In the genomic region with DNA sequence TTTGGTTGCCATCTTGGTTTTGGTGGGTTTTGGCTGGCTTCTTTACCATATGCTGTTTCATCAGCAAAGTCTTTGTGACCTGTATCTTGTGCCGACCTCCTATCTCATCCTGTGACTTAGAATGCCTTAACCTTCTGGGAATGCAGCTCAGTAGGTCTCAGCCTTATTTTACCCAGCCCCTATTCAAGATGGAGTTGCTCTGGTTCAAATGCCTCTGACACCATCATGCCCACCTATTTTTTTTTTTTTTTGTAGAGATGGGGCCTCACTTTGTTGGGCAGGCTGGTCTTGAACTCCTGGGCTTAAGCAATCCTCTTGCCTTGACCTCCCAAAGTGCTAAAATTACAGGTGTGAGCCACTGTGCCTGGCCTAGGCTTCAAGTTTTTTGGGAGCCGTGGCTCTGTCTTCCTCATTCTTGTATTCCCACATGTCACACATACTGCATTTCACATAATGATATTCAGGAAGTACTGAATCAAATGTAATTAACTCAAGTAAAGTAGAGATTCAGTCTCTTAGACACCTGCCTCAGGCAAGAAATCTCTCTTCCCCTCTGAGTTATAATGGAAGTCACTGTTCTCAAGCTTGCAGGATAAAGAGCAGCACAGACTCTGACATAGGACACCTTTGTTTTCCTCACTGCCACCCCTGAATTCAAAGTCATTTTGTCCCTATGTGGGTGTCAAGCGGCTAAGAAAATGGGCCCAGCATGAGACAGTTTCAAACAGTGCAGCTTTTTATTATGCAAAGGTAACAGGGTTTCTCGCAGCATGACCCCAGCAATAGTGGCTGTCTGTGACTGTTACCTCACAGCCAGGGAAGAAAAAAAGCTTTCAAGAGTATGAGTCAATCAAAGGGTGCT, we compare ENCODE assay signal across 21 cellular contexts.
A peak's percentile ranks its signal among the peaks of the same experiment; 100 is the strongest.
DNase-seq lines count a peak whose midpoint lies in the region; ATAC-seq and TF ChIP-seq lines count a peak whose summit lies in the region.
"Had no signal": no experiment of that assay in that cellular context is flagged by ENCODE, and none has a peak within 500 bp of the region (broad histone marks: within the 10 kb centered on the region; RNA-seq: fewer than 3 reads in every experiment).

No MANE protein-coding gene starts in this region.

- peaks cover 68% of the 10 kb centered on the region for H3K27me3 Mint-ChIP-seq in mesothelial cell of epicardium (ENCODE audit: low read depth)

- in situ Hi-C loops in GM13976 (cut with MboI; ENCODE audit: low sequenced_read_pairs, unreplicated experiment), result no loop called here
- in situ Hi-C loops in SK-MEL-5 (cut with HindIII; ENCODE audit: low pct_unique_long_range_greater_than_20kb, low sequenced_read_pairs), result no loop called here

- no peak for ATAC-seq in HG03521 (IDR thresholded peaks at IDR 0.05; ENCODE audit: unreplicated experiment)
- ATAC-seq: left lung; stimulated activated naive CD8-positive, alpha-beta T cell treated with anti-CD3 and anti-CD28 coated beads, Interleukin-15, Interleukin-2, amounts not matched to agents 100 U/mL and 50 U/mL, for 24 hours; T-helper 17 cell had no signal

- DNase-seq in GM13976 (ENCODE audit: low spot score) (peak; percentile 34), NCI-H1048 (lab: John Stamatoyannopoulos, UW) (peak; percentile 52), SK-MEL-5 (ENCODE audit: low read depth, low spot score) (peak; percentile 99), islet precursor cell (peak; percentile 85), mesothelial cell of epicardium (ENCODE audit: low spot score in 2 of 2, unreplicated experiment in 2 of 2) (no peak), AG08396 (ENCODE audit: low spot score) (no peak), DMS114 treated with DMSO at 0.1 percent for 48 hours (lab: John Stamatoyannopoulos, UW; ENCODE audit: unreplicated experiment) (no peak)
- DNase-seq: activated CD4-positive, alpha-beta T cell treated with anti-CD3 and anti-CD28 coated beads, Interleukin-2, amount 50 U/mL, for 4 hours; activated gamma-delta T cell treated with Interleukin-2 at 50 U/mL for 16 hours; CD4-positive, alpha-beta T cell; colonic mucosa; DND-41; glutamatergic neuron; left lung; NCI-H2171 treated with DMSO at 0.1 percent for 48 hours; NCI-H774; stimulated activated CD4-positive, alpha-beta T cell treated with anti-CD3 and anti-CD28 coated beads, Interleukin-2, amount 100 ng/mL, for 48 hours; stimulated activated naive CD8-positive, alpha-beta T cell treated with anti-CD3 and anti-CD28 coated beads, Interleukin-15, Interleukin-2, amounts not matched to agents 100 U/mL and 50 U/mL, for 24 hours; T-helper 17 cell; thyroid gland had no signal

- H3K4me1 Mint-ChIP-seq in mesothelial cell of epicardium, result no peaks in the 10 kb centered on the region

- H3K27ac Mint-ChIP-seq in mesothelial cell of epicardium, result no peak overlapping the region
- H3K27ac Mint-ChIP-seq: CD4-positive, alpha-beta T cell; T-helper 17 cell had no signal

- H3K9me3 Mint-ChIP-seq in mesothelial cell of epicardium, result no peaks in the 10 kb centered on the region
- H3K9me3 Mint-ChIP-seq: CD4-positive, alpha-beta T cell had no signal

- H3K4me3 Mint-ChIP-seq in mesothelial cell of epicardium, result no peak overlapping the region
- H3K4me3 Mint-ChIP-seq: CD4-positive, alpha-beta T cell; T-helper 17 cell had no signal

- TF ChIP-seq CTCF in GM13976 (IDR thresholded peaks at IDR 0.05; ENCODE audit: borderline replicate concordance, control extremely low read depth, extremely low read depth, insufficient read depth, missing control alignments) (no peak), mesothelial cell of epicardium (IDR thresholded peaks at IDR 0.05; ENCODE audit: unreplicated experiment) (no peak)

- H3K36me3 Mint-ChIP-seq in mesothelial cell of epicardium, result no peaks in the 10 kb centered on the region

Comparison
In these comparisons a context has a peak if more than half of its experiments do, and no peak if none do; other contexts are left out.
1. DNase-seq: peak in GM13976 (single experiment), NCI-H1048 (single experiment), SK-MEL-5 (single experiment) and islet precursor cell (single experiment); none in mesothelial cell of epicardium (0 of 2), AG08396 (single experiment) and DMS114 treated with DMSO at 0.1 percent for 48 hours (single experiment).